In genomic region chr6:35876902-35877301, GRCh38 we compare ENCODE assay signal across 14 cellular contexts. TPM values are rescaled to one million over a fixed set of nuclear protein-coding genes. Genes with fewer than 3 reads are reported as not detected.
DNase-seq lines count a peak whose midpoint lies in the region; ATAC-seq and TF ChIP-seq lines count a peak whose summit lies in the region.
"Had no signal": no experiment of that assay in that cellular context is flagged by ENCODE, and none has a peak within 500 bp of the region (broad histone marks: within the 10 kb centered on the region; RNA-seq: fewer than 3 reads in every experiment).

No MANE protein-coding gene starts in this region.

- CTCF ChIA-PET in Caco-2 (lab: Charles Lee): no interaction called here

- intact Hi-C loops in ascending aorta (cut with DNase I) (no loop called here), Caco-2 (cut with micrococcal nuclease; ENCODE audit: unreplicated experiment) (no loop called here)

- H3K27me3 Mint-ChIP-seq in CD4-positive, CD25-positive, alpha-beta regulatory T cell: no peaks in the 10 kb centered on the region
- no peaks in the 10 kb centered on the region for H3K27me3 Mint-ChIP-seq in Caco-2 (ENCODE audit: insufficient read depth, unreplicated experiment)
- H3K27me3 Mint-ChIP-seq: CD4-positive, alpha-beta T cell had no signal

- no peak for TF ChIP-seq CTCF in neutrophil (IDR thresholded peaks at IDR 0.05)
- TF ChIP-seq CTCF in ascending aorta (IDR thresholded peaks at IDR 0.05): no peak
- no peak for TF ChIP-seq CTCF in Caco-2 (IDR thresholded peaks at IDR 0.05; ENCODE audit: insufficient read depth in 1 of 2, low read depth in 1 of 2, low read length in 1 of 2, severe bottlenecking in 1 of 2, unreplicated experiment in 1 of 2)

- WGBS in ectodermal cell, 2 experiments: 81 to 89% methylated on average over 2 of the region's 2 CpGs

- POLR2A ChIA-PET in Caco-2 (lab: Charles Lee): no interaction called here

- H3K27ac Mint-ChIP-seq in CD4-positive, CD25-positive, alpha-beta regulatory T cell: peak overlapping the region; percentile 8 to 28 (median 13)
- no peak overlapping the region for H3K27ac Mint-ChIP-seq in Caco-2 (ENCODE audit: unreplicated experiment)
- H3K27ac Mint-ChIP-seq: CD4-positive, alpha-beta T cell had no signal

- H3K36me3 Mint-ChIP-seq in CD4-positive, CD25-positive, alpha-beta regulatory T cell: peaks cover 50% of the 10 kb centered on the region
- peaks cover 73% of the 10 kb centered on the region for H3K36me3 Mint-ChIP-seq in Caco-2 (ENCODE audit: insufficient read depth, unreplicated experiment)

- no peak overlapping the region for H3K27ac ChIP-seq in CD4-positive, CD25-positive, alpha-beta regulatory T cell (ENCODE audit: insufficient read depth, low read length, poor library complexity, severe bottlenecking)
- H3K27ac ChIP-seq in HUES48 (ENCODE audit: low read depth, low read length): peak overlapping the region; percentile 40
- peak overlapping the region; percentile 38 for H3K27ac ChIP-seq in ectodermal cell (ENCODE audit: insufficient read depth, low read depth, low read length, poor library complexity, severe bottlenecking)
- H3K27ac ChIP-seq in neutrophil: peak overlapping the region; percentile 47
- no peak overlapping the region for H3K27ac ChIP-seq in ascending aorta
- H3K27ac ChIP-seq: Peyer's patch had no signal

- no peak overlapping the region for H3K9ac ChIP-seq in HUES48 (ENCODE audit: low read depth, low read length)

- no peak for DNase-seq in CD4-positive, CD25-positive, alpha-beta regulatory T cell
- no peak for DNase-seq in A172 (ENCODE audit: low spot score)
- no peak for DNase-seq in ascending aorta (ENCODE audit: low spot score in 2 of 2)
- DNase-seq in Caco-2: no peak
- DNase-seq: CD4-positive, alpha-beta T cell; Karpas-422; NCI-H187 treated with DMSO at 0.1 percent for 48 hours; NCI-H446 treated with DMSO at 0.1 percent for 48 hours; NCI-H774; Peyer's patch; SHP77 treated with DMSO at 0.1 percent for 48 hours had no signal

- BruUV-seq in Caco-2 (replicated peaks; lab: Mats Ljungman, UMichigan): no TSS peak

- H3K4me3 Mint-ChIP-seq in CD4-positive, CD25-positive, alpha-beta regulatory T cell: no peak overlapping the region
- no peak overlapping the region for H3K4me3 Mint-ChIP-seq in Caco-2 (ENCODE audit: unreplicated experiment)
- H3K4me3 Mint-ChIP-seq: CD4-positive, alpha-beta T cell had no signal

- H3K9me3 ChIP-seq in CD4-positive, CD25-positive, alpha-beta regulatory T cell (ENCODE audit: control insufficient read depth in 2 of 2, low read length in 2 of 2): peaks cover 10 to 11% of the 10 kb centered on the region in 2 experiments
- no peaks in the 10 kb centered on the region for H3K9me3 ChIP-seq in HUES48 (ENCODE audit: control insufficient read depth, insufficient read depth, low read length)
- H3K9me3 ChIP-seq in ectodermal cell (ENCODE audit: control insufficient read depth, low read length): no peaks in the 10 kb centered on the region
- no peaks in the 10 kb centered on the region for H3K9me3 ChIP-seq in neutrophil
- peaks cover 0 to 16% of the 10 kb centered on the region in 2 donors for H3K9me3 ChIP-seq in ascending aorta
- no peaks in the 10 kb centered on the region for H3K9me3 ChIP-seq in Caco-2
- H3K9me3 ChIP-seq: Peyer's patch had no signal

- H3K9me3 Mint-ChIP-seq in CD4-positive, CD25-positive, alpha-beta regulatory T cell: peaks cover 0 to 18% (median 5%) of the 10 kb centered on the region in 7 donors
- peaks cover 6% of the 10 kb centered on the region for H3K9me3 Mint-ChIP-seq in Caco-2 (ENCODE audit: unreplicated experiment)

- H3K4me1 Mint-ChIP-seq in CD4-positive, CD25-positive, alpha-beta regulatory T cell: peaks cover 2 to 9% (median 3%) of the 10 kb centered on the region in 4 donors
- no peaks in the 10 kb centered on the region for H3K4me1 Mint-ChIP-seq in Caco-2 (ENCODE audit: low read depth, unreplicated experiment)

- H3K27me3 ChIP-seq in CD4-positive, CD25-positive, alpha-beta regulatory T cell (ENCODE audit: control insufficient read depth, insufficient read depth, low read length): no peaks in the 10 kb centered on the region
- H3K27me3 ChIP-seq in HUES48 (ENCODE audit: control insufficient read depth, insufficient read depth, low read length) (no peaks in the 10 kb centered on the region), ectodermal cell (ENCODE audit: control insufficient read depth, insufficient read depth, low read length, poor library complexity, severe bottlenecking) (no peaks in the 10 kb centered on the region), neutrophil (no peaks in the 10 kb centered on the region), ascending aorta (no peaks in the 10 kb centered on the region), Caco-2 (replicated peaks; ENCODE audit: control insufficient read depth, insufficient read depth, low read length) (no peaks in the 10 kb centered on the region)
- H3K27me3 ChIP-seq: Peyer's patch had no signal

- no peak overlapping the region for H3K4me3 ChIP-seq in CD4-positive, CD25-positive, alpha-beta regulatory T cell (ENCODE audit: low read depth, low read length)
- H3K4me3 ChIP-seq in HUES48 (ENCODE audit: low read depth, low read length) (no peak overlapping the region), ectodermal cell (ENCODE audit: insufficient read depth, low read depth, low read length) (no peak overlapping the region), neutrophil (ENCODE audit: low read depth in 1 of 2, low read length in 1 of 2) (no peak overlapping the region), ascending aorta (no peak overlapping the region), Caco-2 (ENCODE audit: low read depth, low read length) (no peak overlapping the region)
- H3K4me3 ChIP-seq: Peyer's patch had no signal

- peaks cover 25% of the 10 kb centered on the region for H3K36me3 ChIP-seq in CD4-positive, CD25-positive, alpha-beta regulatory T cell (ENCODE audit: control insufficient read depth, insufficient read depth, low read length)
- H3K36me3 ChIP-seq in HUES48 (ENCODE audit: control insufficient read depth, insufficient read depth, low read length) (peaks cover 64% of the 10 kb centered on the region), ectodermal cell (ENCODE audit: control insufficient read depth, insufficient read depth, low read length) (peaks cover 16% of the 10 kb centered on the region), neutrophil (peaks cover 69% of the 10 kb centered on the region), ascending aorta (peaks cover 0 to 13% of the 10 kb centered on the region in 2 donors), Caco-2 (ENCODE audit: control insufficient read depth, insufficient read depth, low read length) (no peaks in the 10 kb centered on the region; the same call in none of the 2 replicates)

- no peak for ATAC-seq in CD4-positive, CD25-positive, alpha-beta regulatory T cell (ENCODE audit: low read depth in 2 of 2)

- no peaks in the 10 kb centered on the region for H3K4me1 ChIP-seq in CD4-positive, CD25-positive, alpha-beta regulatory T cell (ENCODE audit: control insufficient read depth, insufficient read depth, low read length, poor library complexity, severe bottlenecking)
- H3K4me1 ChIP-seq in HUES48 (ENCODE audit: control insufficient read depth, insufficient read depth, low read length) (0 out of 2 replicates have a peak, but pooled peaks cover 4% of the 10 kb centered on the region), ectodermal cell (ENCODE audit: control insufficient read depth, insufficient read depth, low read length) (no peaks in the 10 kb centered on the region), neutrophil (ENCODE audit: control insufficient read depth in 1 of 2, insufficient read depth in 1 of 2, low read depth in 1 of 2, low read length in 1 of 2) (peaks cover 7 to 9% of the 10 kb centered on the region in 2 experiments), ascending aorta (no peaks in the 10 kb centered on the region), Caco-2 (no peaks in the 10 kb centered on the region)
- H3K4me1 ChIP-seq: Peyer's patch had no signal

RNA-seq across cellular contexts. Expression of gene SRPK1, which starts 44.0 kb away (rescaled TPM):
- total RNA-seq in CD4-positive, CD25-positive, alpha-beta regulatory T cell: 47.0 TPM
- polyA plus RNA-seq in CD4-positive, CD25-positive, alpha-beta regulatory T cell: 10 to 100 TPM; 53.5 to 65.4 (median 57.8) TPM
- 82.2 TPM for polyA plus RNA-seq in ectodermal cell (2013, experiment 1 of 4)
- polyA plus RNA-seq in ectodermal cell (2013, experiment 2 of 4): 76.2 TPM
- 55.0 TPM for polyA plus RNA-seq in ectodermal cell (2013, experiment 3 of 4)
- 59.1 TPM for polyA plus RNA-seq in ectodermal cell (2013, experiment 4 of 4)
- total RNA-seq in A172 (2014; rRNA removed; shearing (Covaris generic)): 57.0 and 64.4 TPM in 2 replicates
- total RNA-seq in ascending aorta: 16.2 TPM
- total RNA-seq in Caco-2 (2022): 114 and 124 TPM in 2 replicates

Comparison
In these comparisons a context has a peak if more than half of its experiments do, and no peak if none do; other contexts are left out.
1. H3K27ac ChIP-seq: peak in HUES48 (single experiment), ectodermal cell (single experiment) and neutrophil (single experiment); none in CD4-positive, CD25-positive, alpha-beta regulatory T cell (single experiment) and ascending aorta (0 of 2).